ENCODE assay signal across 1 cellular context in the genomic region with DNA sequence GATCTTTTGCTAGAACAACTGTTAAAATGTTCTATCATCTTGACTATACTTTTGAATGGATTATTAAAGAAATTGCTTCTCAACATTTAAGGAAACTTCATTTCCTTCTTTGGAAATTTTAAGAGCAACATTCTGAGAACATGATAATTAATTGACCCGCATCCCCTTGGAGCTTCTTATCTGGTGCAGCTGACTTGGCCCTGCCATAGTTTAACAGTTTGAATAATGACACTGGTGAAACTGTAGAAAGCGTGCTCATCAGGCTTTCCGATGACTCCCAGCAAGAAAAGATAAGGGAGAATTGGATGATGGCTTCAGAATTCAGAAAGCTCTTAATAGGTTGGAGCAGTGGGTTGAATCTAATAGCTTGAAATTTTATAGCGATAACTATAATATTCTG.
TF ChIP-seq lines count a peak whose summit lies in the region.

No MANE protein-coding gene starts in this region.

TF ChIP-seq in K562, 482 proteins besides CTCF, POLR2A, EP300 and RAD21 (continued from another document and continues in another):
- TF ChIP-seq MBD1 (CRISPR knock-in tag; IDR thresholded peaks at IDR 0.05) = no peak
- no peak for TF ChIP-seq EZH2 (IDR thresholded peaks at IDR 0.05; ENCODE audit: borderline replicate concordance, low read depth, low read length)
- no peak for TF ChIP-seq ATF2 (CRISPR knock-in tag; IDR thresholded peaks at IDR 0.05)
- TF ChIP-seq BRCA1 (IDR thresholded peaks at IDR 0.05) = no peak
- TF ChIP-seq BRCA1 (CRISPR knock-in tag; IDR thresholded peaks at IDR 0.05) = no peak
- TF ChIP-seq ETS2 (tag; IDR thresholded peaks at IDR 0.05; ENCODE audit: borderline replicate concordance, poor library complexity, severe bottlenecking) = no peak
- no peak for TF ChIP-seq POLR2G (IDR thresholded peaks at IDR 0.05; ENCODE audit: low read depth, low read length)
- TF ChIP-seq KHSRP (IDR thresholded peaks at IDR 0.05) = no peak
- TF ChIP-seq, protein P1, sequence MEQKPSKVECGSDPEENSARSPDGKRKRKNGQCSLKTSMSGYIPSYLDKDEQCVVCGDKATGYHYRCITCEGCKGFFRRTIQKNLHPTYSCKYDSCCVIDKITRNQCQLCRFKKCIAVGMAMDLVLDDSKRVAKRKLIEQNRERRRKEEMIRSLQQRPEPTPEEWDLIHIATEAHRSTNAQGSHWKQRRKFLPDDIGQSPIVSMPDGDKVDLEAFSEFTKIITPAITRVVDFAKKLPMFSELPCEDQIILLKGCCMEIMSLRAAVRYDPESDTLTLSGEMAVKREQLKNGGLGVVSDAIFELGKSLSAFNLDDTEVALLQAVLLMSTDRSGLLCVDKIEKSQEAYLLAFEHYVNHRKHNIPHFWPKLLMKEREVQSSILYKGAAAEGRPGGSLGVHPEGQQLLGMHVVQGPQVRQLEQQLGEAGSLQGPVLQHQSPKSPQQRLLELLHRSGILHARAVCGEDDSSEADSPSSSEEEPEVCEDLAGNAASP (IDR thresholded peaks at IDR 0.05) = no peak
- no peak for TF ChIP-seq TCFL5 (CRISPR knock-in tag; conservative IDR thresholded peaks at IDR 0.05)
- TF ChIP-seq SMARCB1 (IDR thresholded peaks at IDR 0.05; ENCODE audit: insufficient read length, low read depth) = no peak
- no peak for TF ChIP-seq POLR2B (IDR thresholded peaks at IDR 0.05; ENCODE audit: low read depth, partially characterized antibody)
- TF ChIP-seq STAT5A (IDR thresholded peaks at IDR 0.05; ENCODE audit: borderline replicate concordance, low read length) = peak; percentile 81
- peak; percentile 32; the same call in 1 of the 2 replicates for TF ChIP-seq BCOR (IDR thresholded peaks at IDR 0.05)
- TF ChIP-seq HMGN3 (IDR thresholded peaks at IDR 0.05; ENCODE audit: borderline replicate concordance, extremely low read depth, insufficient read length, low read depth, low read length) = no peak
- peak; percentile 80; the same call in 1 of the 2 replicates for TF ChIP-seq ZNF175 (CRISPR knock-in tag; IDR thresholded peaks at IDR 0.05; ENCODE audit: low read depth)
- TF ChIP-seq RFX1 (IDR thresholded peaks at IDR 0.05) = no peak
- peak; percentile 90 for TF ChIP-seq DACH1 (IDR thresholded peaks at IDR 0.05; ENCODE audit: partially characterized antibody)
- no peak for TF ChIP-seq E2F3 (CRISPR knock-in tag; IDR thresholded peaks at IDR 0.05)
- TF ChIP-seq NFE2 (IDR thresholded peaks at IDR 0.05; ENCODE audit: low read depth) = peak; percentile 75
- 0 out of 2 replicates have a peak, but pooled peaks have one; percentile 29 for TF ChIP-seq DDX20 (tag; IDR thresholded peaks at IDR 0.05; ENCODE audit: low read depth)
- TF ChIP-seq GATAD2B (IDR thresholded peaks at IDR 0.05; ENCODE audit: borderline replicate concordance) = peak; percentile 87
- TF ChIP-seq NR2C2 (CRISPR knock-in tag; IDR thresholded peaks at IDR 0.05) = no peak
- peak; percentile 38; the same call in 1 of the 2 replicates for TF ChIP-seq NR2C2 (tag; IDR thresholded peaks at IDR 0.05)
- no peak for TF ChIP-seq HMG20B (CRISPR knock-in tag; IDR thresholded peaks at IDR 0.05)
- TF ChIP-seq ZNF347 (CRISPR knock-in tag; IDR thresholded peaks at IDR 0.05; ENCODE audit: low read depth) = no peak
- no peak for TF ChIP-seq RBBP5 (IDR thresholded peaks at IDR 0.05; ENCODE audit: borderline replicate concordance, insufficient read depth, low read length, poor library complexity, severe bottlenecking)
- TF ChIP-seq IFI16 (CRISPR knock-in tag; IDR thresholded peaks at IDR 0.05) = no peak
- TF ChIP-seq PHB2 (IDR thresholded peaks at IDR 0.05; ENCODE audit: low read depth) = no peak
- TF ChIP-seq NR4A1 (CRISPR knock-in tag; IDR thresholded peaks at IDR 0.05) = no peak
- TF ChIP-seq NR4A1 (tag; IDR thresholded peaks at IDR 0.05) = no peak
- no peak for TF ChIP-seq CBX5 (IDR thresholded peaks at IDR 0.05; ENCODE audit: borderline replicate concordance, low read depth)
- TF ChIP-seq TARDBP (IDR thresholded peaks at IDR 0.05) = no peak
- no peak for TF ChIP-seq RAD51 (IDR thresholded peaks at IDR 0.05; ENCODE audit: borderline replicate concordance, low read depth)
- no peak for TF ChIP-seq SLC30A9 (CRISPR knock-in tag; IDR thresholded peaks at IDR 0.05)
- no peak for TF ChIP-seq ZNF707 (CRISPR knock-in tag; conservative IDR thresholded peaks at IDR 0.05)
- TF ChIP-seq RBM39 (optimal IDR thresholded peaks at IDR 0.05; ENCODE audit: low read depth, low read length) = no peak
- TF ChIP-seq TEAD2 (tag; IDR thresholded peaks at IDR 0.05) = no peak
- no peak for TF ChIP-seq CHAMP1 (IDR thresholded peaks at IDR 0.05)
- TF ChIP-seq, protein P2, sequence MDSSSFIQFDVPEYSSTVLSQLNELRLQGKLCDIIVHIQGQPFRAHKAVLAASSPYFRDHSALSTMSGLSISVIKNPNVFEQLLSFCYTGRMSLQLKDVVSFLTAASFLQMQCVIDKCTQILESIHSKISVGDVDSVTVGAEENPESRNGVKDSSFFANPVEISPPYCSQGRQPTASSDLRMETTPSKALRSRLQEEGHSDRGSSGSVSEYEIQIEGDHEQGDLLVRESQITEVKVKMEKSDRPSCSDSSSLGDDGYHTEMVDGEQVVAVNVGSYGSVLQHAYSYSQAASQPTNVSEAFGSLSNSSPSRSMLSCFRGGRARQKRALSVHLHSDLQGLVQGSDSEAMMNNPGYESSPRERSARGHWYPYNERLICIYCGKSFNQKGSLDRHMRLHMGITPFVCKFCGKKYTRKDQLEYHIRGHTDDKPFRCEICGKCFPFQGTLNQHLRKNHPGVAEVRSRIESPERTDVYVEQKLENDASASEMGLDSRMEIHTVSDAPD (CRISPR knock-in tag; IDR thresholded peaks at IDR 0.05) = no peak
- TF ChIP-seq MCM5 (IDR thresholded peaks at IDR 0.05; ENCODE audit: low read depth) = no peak
- TF ChIP-seq ZNF584 (CRISPR knock-in tag; IDR thresholded peaks at IDR 0.05; ENCODE audit: low read depth) = no peak
- peak in 1 of 2 experiments; percentile 29 for TF ChIP-seq AFF1 (IDR thresholded peaks at IDR 0.05; ENCODE audit: low read depth in 1 of 2, partially characterized antibody in 2 of 2)
- TF ChIP-seq NR0B1 (IDR thresholded peaks at IDR 0.05; ENCODE audit: partially characterized antibody) = no peak
- no peak for TF ChIP-seq KLF13 (tag; IDR thresholded peaks at IDR 0.05; ENCODE audit: borderline replicate concordance, low read depth)
- no peak for TF ChIP-seq HSF4 (CRISPR knock-in tag; IDR thresholded peaks at IDR 0.05; ENCODE audit: borderline replicate concordance)
- no peak for TF ChIP-seq ZBTB12 (CRISPR knock-in tag; IDR thresholded peaks at IDR 0.05)
- TF ChIP-seq, protein P3, sequence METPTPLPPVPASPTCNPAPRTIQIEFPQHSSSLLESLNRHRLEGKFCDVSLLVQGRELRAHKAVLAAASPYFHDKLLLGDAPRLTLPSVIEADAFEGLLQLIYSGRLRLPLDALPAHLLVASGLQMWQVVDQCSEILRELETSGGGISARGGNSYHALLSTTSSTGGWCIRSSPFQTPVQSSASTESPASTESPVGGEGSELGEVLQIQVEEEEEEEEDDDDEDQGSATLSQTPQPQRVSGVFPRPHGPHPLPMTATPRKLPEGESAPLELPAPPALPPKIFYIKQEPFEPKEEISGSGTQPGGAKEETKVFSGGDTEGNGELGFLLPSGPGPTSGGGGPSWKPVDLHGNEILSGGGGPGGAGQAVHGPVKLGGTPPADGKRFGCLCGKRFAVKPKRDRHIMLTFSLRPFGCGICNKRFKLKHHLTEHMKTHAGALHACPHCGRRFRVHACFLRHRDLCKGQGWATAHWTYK (CRISPR knock-in tag; IDR thresholded peaks at IDR 0.05) = no peak
- peak; percentile 18; the same call in 1 of the 2 replicates for TF ChIP-seq CTBP1 (IDR thresholded peaks at IDR 0.05; ENCODE audit: borderline replicate concordance)
- TF ChIP-seq OTX1 (CRISPR knock-in tag; IDR thresholded peaks at IDR 0.05) = no peak
- TF ChIP-seq MAFF (IDR thresholded peaks at IDR 0.05; ENCODE audit: low read length) = 0 out of 2 replicates have a peak, but pooled peaks have one; percentile 33
- TF ChIP-seq ZZZ3 (IDR thresholded peaks at IDR 0.05) = no peak
- TF ChIP-seq ZNF41 (CRISPR knock-in tag; conservative IDR thresholded peaks at IDR 0.05) = no peak
- TF ChIP-seq SAFB (IDR thresholded peaks at IDR 0.05; ENCODE audit: borderline replicate concordance, low read depth, low read length) = no peak
